ENCODE assay signal across 13 cellular contexts in genomic region chr21:31946236-31946635, GRCh38.
DNase-seq lines count a peak whose midpoint lies in the region; ATAC-seq and TF ChIP-seq lines count a peak whose summit lies in the region.
"Had no signal": no experiment of that assay in that cellular context is flagged by ENCODE, and none has a peak within 500 bp of the region (broad histone marks: within the 10 kb centered on the region; RNA-seq: fewer than 3 reads in every experiment).

No MANE protein-coding gene starts in this region.

- no peaks in the 10 kb centered on the region for H3K27me3 Mint-ChIP-seq in brain
- no peaks in the 10 kb centered on the region for H3K27me3 Mint-ChIP-seq in mesothelial cell of epicardium (ENCODE audit: low read depth)
- H3K27me3 Mint-ChIP-seq in type B pancreatic cell, result no peaks in the 10 kb centered on the region

- peak; percentile 13 for DNase-seq in GM03348 (ENCODE audit: low spot score)
- DNase-seq in mesothelial cell of epicardium (ENCODE audit: low spot score in 2 of 2, unreplicated experiment in 2 of 2), result no peak
- DNase-seq in type B pancreatic cell (ENCODE audit: extremely low spot score, unreplicated experiment), result no peak
- no peak for DNase-seq in substantia nigra (lab: John Stamatoyannopoulos, UW)
- DNase-seq: CD8-positive, alpha-beta memory T cell; EL; NCI-H187; NCI-H69; SHP77 treated with DMSO at 0.1 percent for 48 hours had no signal

- H3K4me1 Mint-ChIP-seq in brain (peaks cover 21% of the 10 kb centered on the region), mesothelial cell of epicardium (peaks cover 63% of the 10 kb centered on the region), type B pancreatic cell (ENCODE audit: unreplicated experiment) (peaks cover 30% of the 10 kb centered on the region)

- TF ChIP-seq CTCF in brain (conservative IDR thresholded peaks at IDR 0.05), result no peak
- no peak for TF ChIP-seq CTCF in mesothelial cell of epicardium (IDR thresholded peaks at IDR 0.05; ENCODE audit: unreplicated experiment)
- TF ChIP-seq CTCF in type B pancreatic cell (conservative IDR thresholded peaks at IDR 0.05), result no peak

- H3K27ac ChIP-seq in substantia nigra (ENCODE audit: low read depth, low read length, poor library complexity, severe bottlenecking), result no peak overlapping the region
- H3K27ac ChIP-seq: BLaER1 had no signal

- ATAC-seq in HG03025 (IDR thresholded peaks at IDR 0.05; ENCODE audit: low FRiP score, unreplicated experiment), result no peak
- ATAC-seq in HG03175 (IDR thresholded peaks at IDR 0.05; ENCODE audit: unreplicated experiment), result no peak

- H3K27ac Mint-ChIP-seq in brain (peak overlapping the region; percentile 6 to 88 (median 77)), mesothelial cell of epicardium (peak overlapping the region; percentile 85), type B pancreatic cell (no peak overlapping the region)

- H3K9me3 Mint-ChIP-seq in brain (no peaks in the 10 kb centered on the region), mesothelial cell of epicardium (no peaks in the 10 kb centered on the region), type B pancreatic cell (no peaks in the 10 kb centered on the region)
- H3K9me3 Mint-ChIP-seq: CD8-positive, alpha-beta memory T cell had no signal

- H3K36me3 Mint-ChIP-seq in brain, result peaks cover 77% of the 10 kb centered on the region
- peaks cover 30% of the 10 kb centered on the region for H3K36me3 Mint-ChIP-seq in mesothelial cell of epicardium
- peaks cover 43% of the 10 kb centered on the region for H3K36me3 Mint-ChIP-seq in type B pancreatic cell
- H3K36me3 Mint-ChIP-seq: CD8-positive, alpha-beta memory T cell had no signal

- H3K4me3 Mint-ChIP-seq in brain, result no peak overlapping the region
- H3K4me3 Mint-ChIP-seq in mesothelial cell of epicardium, result no peak overlapping the region
- peak overlapping the region; percentile 15 for H3K4me3 Mint-ChIP-seq in type B pancreatic cell
- H3K4me3 Mint-ChIP-seq: CD8-positive, alpha-beta memory T cell had no signal
